Comparison of ENCODE assay signal across 7 cellular contexts in genomic region chr11:34846467-34846866, GRCh38.
"Had no signal": no experiment of that assay in that cellular context is flagged by ENCODE, and none has a peak within 500 bp of the region (broad histone marks: within the 10 kb centered on the region; RNA-seq: fewer than 3 reads in every experiment).

No MANE protein-coding gene starts in this region.

- ATAC-seq: HCT116, K562 had no signal

- H2AFZ ChIP-seq: GM23248 had no signal

- H3K9me3 ChIP-seq: HAP-1 had no signal

- H3K27ac ChIP-seq: GM23248 had no signal

- DNase-seq: GM23248, GOT3, H7, IMR-90 had no signal

- H3K9ac ChIP-seq: GM23248 had no signal

- H3K4me3 ChIP-seq: GM23248, HAP-1, K562 had no signal

- H3K36me3 ChIP-seq: HAP-1 had no signal
